Comparison of ENCODE assay signal across 8 cellular contexts in the genomic region with DNA sequence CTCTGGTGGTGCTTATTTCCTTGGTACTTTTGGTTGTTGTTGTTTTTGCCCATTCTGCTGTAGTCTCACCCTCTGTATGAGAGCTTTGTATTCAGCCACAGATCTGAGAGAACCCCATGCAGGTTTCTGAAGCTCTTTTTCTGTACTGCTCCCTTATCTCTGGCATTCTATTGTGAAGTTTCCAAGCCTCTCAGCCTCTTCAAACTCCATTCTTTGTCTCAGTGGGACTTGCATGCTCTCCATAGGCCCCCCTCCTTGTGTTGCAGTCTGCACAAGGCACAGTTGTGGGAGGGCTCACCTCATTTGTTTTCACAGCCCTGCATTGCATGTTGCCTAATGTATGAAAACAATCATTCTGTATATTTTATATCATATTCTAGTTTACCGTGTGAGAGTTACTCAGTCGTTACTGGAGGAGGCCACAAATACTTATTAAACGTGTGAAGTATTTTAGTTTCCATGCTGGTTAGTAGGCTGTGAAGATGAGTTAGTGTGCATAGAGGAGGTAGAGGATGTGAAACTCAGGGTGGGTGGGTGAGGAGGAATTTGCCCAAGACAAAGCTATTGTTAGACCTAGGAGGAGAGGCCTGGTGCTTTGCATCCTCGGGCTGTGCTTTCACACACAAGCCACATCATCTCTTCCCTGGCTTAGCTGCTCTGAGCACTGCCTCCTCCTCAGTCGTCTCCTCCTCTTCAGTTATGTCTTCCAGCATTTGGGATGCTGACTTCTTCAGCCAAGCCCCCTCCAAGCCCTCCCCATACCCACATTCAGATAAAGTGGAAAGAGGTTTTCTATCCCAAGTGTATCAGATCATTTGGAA. TPM values are rescaled to one million over a fixed set of nuclear protein-coding genes. Genes with fewer than 3 reads are reported as not detected.
DNase-seq lines count a peak whose midpoint lies in the region; ATAC-seq and TF ChIP-seq lines count a peak whose summit lies in the region.

No MANE protein-coding gene starts in this region.

- H3K9me3 Mint-ChIP-seq in GM23338: no peaks in the 10 kb centered on the region
- peaks cover 0 to 6% (median 0%) of the 10 kb centered on the region in 6 donors for H3K9me3 Mint-ChIP-seq in immature natural killer cell
- no peaks in the 10 kb centered on the region for H3K9me3 Mint-ChIP-seq in glutamatergic neuron (ENCODE audit: unreplicated experiment)

- H2AFZ ChIP-seq in GM23338: peak overlapping the region; percentile 66

- no peak overlapping the region for H3K4me3 Mint-ChIP-seq in GM23338
- H3K4me3 Mint-ChIP-seq in immature natural killer cell: peak overlapping the region; percentile 68 to 92 (median 78)
- H3K4me3 Mint-ChIP-seq in glutamatergic neuron (ENCODE audit: unreplicated experiment): no peak overlapping the region

- H4K20me1 ChIP-seq in GM23338 (replicated peaks; ENCODE audit: insufficient read depth): no peaks in the 10 kb centered on the region

- H3K9me3 ChIP-seq in NT2/D1 (ENCODE audit: insufficient read depth, low read length) (no peaks in the 10 kb centered on the region), thyroid gland (no peaks in the 10 kb centered on the region), adrenal gland (replicated peaks in 1 of 3) (no peaks in the 10 kb centered on the region)

- intact Hi-C loops in thyroid gland (cut with DNase I) (loop anchor here (5.0 kb wide), 2 partner anchors 113 to 183 kb away; no protein-coding TSS in a partner anchor), adrenal gland (cut with DNase I) (loop anchor here (5.0 kb wide), 2 partner anchors 178 to 183 kb away; no protein-coding TSS in a partner anchor)

- H3K4me3 ChIP-seq in GM23338 (no peak overlapping the region), NT2/D1 (ENCODE audit: insufficient read length, low read depth) (no peak overlapping the region), thyroid gland (replicated peaks in 1 of 3) (no peak overlapping the region), adrenal gland (no peak overlapping the region)

- no peaks in the 10 kb centered on the region for H3K27me3 ChIP-seq in GM23338 (ENCODE audit: insufficient read depth)
- no peaks in the 10 kb centered on the region for H3K27me3 ChIP-seq in NT2/D1 (ENCODE audit: insufficient read depth, insufficient read length)
- H3K27me3 ChIP-seq in thyroid gland: no peaks in the 10 kb centered on the region
- H3K27me3 ChIP-seq in adrenal gland: no peaks in the 10 kb centered on the region

- no peak overlapping the region for H3K27ac Mint-ChIP-seq in GM23338
- H3K27ac Mint-ChIP-seq in immature natural killer cell: peak overlapping the region; percentile 97 to 99 (median 98)
- H3K27ac Mint-ChIP-seq in glutamatergic neuron (ENCODE audit: unreplicated experiment): no peak overlapping the region

- no peak overlapping the region for H3K4me2 ChIP-seq in GM23338

- peaks cover 22% of the 10 kb centered on the region for H3K9me2 ChIP-seq in GM23338 (ENCODE audit: insufficient read depth)

- H3F3A ChIP-seq in GM23338 (replicated peaks; ENCODE audit: low read depth): no peaks in the 10 kb centered on the region

- H3K4me1 ChIP-seq in GM23338 (ENCODE audit: insufficient read depth) (peaks cover 21% of the 10 kb centered on the region), NT2/D1 (ENCODE audit: insufficient read depth, insufficient read length) (peaks cover 9% of the 10 kb centered on the region), thyroid gland (peaks cover 8 to 21% of the 10 kb centered on the region in 2 donors), adrenal gland (replicated peaks in 1 of 2) (peaks cover 8 to 10% of the 10 kb centered on the region in 2 donors)

- H3K27ac ChIP-seq in GM23338 (ENCODE audit: low read depth): no peak overlapping the region
- peak overlapping the region in 1 of 3 donors; percentile 12 for H3K27ac ChIP-seq in thyroid gland
- H3K27ac ChIP-seq in adrenal gland: no peak overlapping the region

- TF ChIP-seq POLR2A in GM18505 (IDR thresholded peaks at IDR 0.05; ENCODE audit: borderline replicate concordance, extremely low read depth, insufficient read depth, insufficient read length) (peak; percentile 58), thyroid gland (IDR thresholded peaks at IDR 0.05) (no peak), adrenal gland (IDR thresholded peaks at IDR 0.05) (no peak)

- DNase-seq in GM23338 (ENCODE audit: low spot score) (no peak), NT2/D1 (ENCODE audit: low read depth, low spot score) (peak; percentile 72), immature natural killer cell (peak in 2 of 3 donors; percentile 44 to 48), thyroid gland (no peak), adrenal gland (no peak), glutamatergic neuron (no peak), T1000 (lab: John Stamatoyannopoulos, UW) (no peak)

- H3K27me3 Mint-ChIP-seq in GM23338 (ENCODE audit: insufficient read depth, low read depth, poor library complexity): peaks cover 12% of the 10 kb centered on the region
- peaks cover 13 to 25% (median 22%) of the 10 kb centered on the region in 3 donors for H3K27me3 Mint-ChIP-seq in immature natural killer cell (ENCODE audit: low read depth in 3 of 3)
- peaks cover 3% of the 10 kb centered on the region for H3K27me3 Mint-ChIP-seq in glutamatergic neuron (ENCODE audit: unreplicated experiment)

- H3K36me3 Mint-ChIP-seq in GM23338 (ENCODE audit: low read depth) (no peaks in the 10 kb centered on the region), immature natural killer cell (peaks cover 0 to 4% (median 0%) of the 10 kb centered on the region in 3 donors), glutamatergic neuron (ENCODE audit: unreplicated experiment) (no peaks in the 10 kb centered on the region)

- no peak overlapping the region for H3K9ac ChIP-seq in NT2/D1 (ENCODE audit: insufficient read length, low read depth)

- H3K36me3 ChIP-seq in GM23338 (ENCODE audit: insufficient read depth) (no peaks in the 10 kb centered on the region), NT2/D1 (ENCODE audit: insufficient read depth, insufficient read length, low read length) (no peaks in the 10 kb centered on the region), thyroid gland (no peaks in the 10 kb centered on the region), adrenal gland (replicated peaks in 1 of 2) (no peaks in the 10 kb centered on the region)

- TF ChIP-seq CTCF in GM23338 (conservative IDR thresholded peaks at IDR 0.05; ENCODE audit: low read depth in 2 of 2) (no peak), thyroid gland (IDR thresholded peaks at IDR 0.05) (no peak), adrenal gland (IDR thresholded peaks at IDR 0.05) (no peak), glutamatergic neuron (IDR thresholded peaks at IDR 0.05; ENCODE audit: partially characterized antibody, unreplicated experiment) (no peak)

- ATAC-seq in GM18505 (IDR thresholded peaks at IDR 0.05; ENCODE audit: unreplicated experiment): peak; percentile 38
- peak; percentile 66 for ATAC-seq in GM23338

- 43 to 49% methylated on average over 5 of the region's 5 CpGs for WGBS in thyroid gland, 2 donors
- WGBS in adrenal gland, 4 donors: 65 to 72% (median 68%) methylated on average over 5 of the region's 5 CpGs

- H3K4me1 Mint-ChIP-seq in GM23338: peaks cover 38% of the 10 kb centered on the region
- H3K4me1 Mint-ChIP-seq in immature natural killer cell: peaks cover 93 to 100% of the 10 kb centered on the region in 2 donors
- H3K4me1 Mint-ChIP-seq in glutamatergic neuron (ENCODE audit: low read depth, unreplicated experiment): peaks cover 2% of the 10 kb centered on the region

- H3K79me2 ChIP-seq in GM23338 (replicated peaks; ENCODE audit: insufficient read depth): no peaks in the 10 kb centered on the region

TF ChIP-seq in GM23338, 12 proteins besides CTCF, POLR2A, EP300 and RAD21 (continues in another document):
- no peak for TF ChIP-seq EZH2phosphoT487 (IDR thresholded peaks at IDR 0.05; ENCODE audit: unreplicated experiment)
- no peak for TF ChIP-seq EZH2 (IDR thresholded peaks at IDR 0.05; ENCODE audit: low read depth, unreplicated experiment)
- TF ChIP-seq ETS1 (IDR thresholded peaks at IDR 0.05): no peak
- no peak for TF ChIP-seq CREB1 (CRISPR knock-in tag; IDR thresholded peaks at IDR 0.05; ENCODE audit: low read depth)

RNA-seq across cellular contexts. Expression of gene CHI3L2, which starts 7.8 kb away (rescaled TPM):
- not detected in 2 replicates for total RNA-seq in GM23338 (2014; rRNA removed; shearing (Covaris generic))
- polyA plus RNA-seq in GM23338 (2016; fragmentation: Nextera tagmentation; extraction: Ambion mirVana): 0.68 TPM in 1 of 2 replicates, not detected in the other
- polyA plus RNA-seq in immature natural killer cell: 10 to 100 TPM; 36.2 to 57.1 (median 42.8) TPM
- 10 to 100 TPM in 2 of 4 donors, 1 to 10 TPM in 2; 4.2 to 25.7 (median 11.8) TPM for total RNA-seq in thyroid gland
- 1 to 10 TPM in 5 of 8 donors, under 1 TPM in 2, not detected in 1; 0.84 to 9.1 (median 2.8) TPM for total RNA-seq in adrenal gland
- 1 to 10 TPM in 2 of 3 donors, under 1 TPM in 1; 0.35 to 3.0 (median 2.7) TPM for polyA plus RNA-seq in adrenal gland
- not detected for total RNA-seq in glutamatergic neuron (ENCODE audit: unreplicated experiment)

RNA-seq across cellular contexts. Expression of gene DENND2D, which starts 19.2 kb away (rescaled TPM):
- total RNA-seq in GM23338 (2014; rRNA removed; shearing (Covaris generic)): 3.0 and 5.9 TPM in 2 replicates
- 2.5 and 3.4 TPM in 2 replicates for polyA plus RNA-seq in GM23338 (2016; fragmentation: Nextera tagmentation; extraction: Ambion mirVana)
- polyA plus RNA-seq in immature natural killer cell: 100 to 1,000 TPM; 145 to 474 (median 264) TPM
- total RNA-seq in thyroid gland: 10 to 100 TPM; 45.1 to 53.3 (median 49.4) TPM
- 10 to 100 TPM; 37.0 to 62.9 (median 42.7) TPM for total RNA-seq in adrenal gland
- 10 to 100 TPM; 38.1 to 57.3 (median 39.9) TPM for polyA plus RNA-seq in adrenal gland
- not detected for total RNA-seq in glutamatergic neuron (ENCODE audit: unreplicated experiment)

Comparison
In these comparisons a context has a peak if more than half of its experiments do, and no peak if none do; other contexts are left out.
1. DNase-seq: peak in NT2/D1 (single experiment) and immature natural killer cell (2 of 3); none in GM23338 (single experiment), thyroid gland (0 of 2), adrenal gland (0 of 7), glutamatergic neuron (single experiment) and T1000 (single experiment).
2. H3K27ac Mint-ChIP-seq: peak in immature natural killer cell (6 of 6); none in GM23338 (single experiment) and glutamatergic neuron (single experiment).
3. H3K4me3 Mint-ChIP-seq: peak in immature natural killer cell (5 of 5); none in GM23338 (single experiment) and glutamatergic neuron (single experiment).